9 cellular contexts compared by ENCODE assay signal in the genomic region with DNA sequence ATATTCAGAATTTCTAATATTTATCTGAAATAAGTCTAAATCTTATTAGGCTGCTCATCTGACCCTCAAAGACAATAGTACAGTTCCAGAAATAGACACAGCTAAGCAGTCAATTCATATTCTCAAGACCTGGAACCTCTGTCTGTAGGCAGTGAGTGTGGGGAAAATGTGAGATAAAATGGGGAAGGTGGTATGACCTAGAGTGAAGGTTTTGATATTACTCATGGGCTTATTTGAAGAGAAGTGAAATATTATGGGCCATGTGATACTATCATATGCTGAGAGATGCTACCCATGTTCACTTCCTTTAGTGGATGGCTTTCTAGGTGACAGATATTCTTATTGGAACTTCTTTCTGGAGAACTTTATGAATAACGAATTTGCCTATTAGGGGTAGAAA. TPM values are rescaled to one million over a fixed set of nuclear protein-coding genes. Genes with fewer than 3 reads are reported as not detected.
DNase-seq lines count a peak whose midpoint lies in the region; ATAC-seq and TF ChIP-seq lines count a peak whose summit lies in the region.
"Had no signal": no experiment of that assay in that cellular context is flagged by ENCODE, and none has a peak within 500 bp of the region (broad histone marks: within the 10 kb centered on the region; RNA-seq: fewer than 3 reads in every experiment).

No MANE protein-coding gene starts in this region.

- H3K27me3 ChIP-seq in left ventricle myocardium inferior (ENCODE audit: low read depth) (no peaks in the 10 kb centered on the region), OCI-LY1 (ENCODE audit: insufficient read depth, low read length) (no peaks in the 10 kb centered on the region), upper lobe of right lung (no peaks in the 10 kb centered on the region)

- no peak for DNase-seq in left ventricle myocardium inferior
- DNase-seq in Right ventricle myocardium inferior (ENCODE audit: missing footprints) = no peak
- no peak for DNase-seq in upper lobe of right lung
- DNase-seq in NCI-H510A (lab: John Stamatoyannopoulos, UW) = no peak
- no peak for DNase-seq in NCI-H1694 treated with DMSO at 0.1 percent for 48 hours (lab: John Stamatoyannopoulos, UW)
- no peak for DNase-seq in caudate nucleus (lab: John Stamatoyannopoulos, UW)
- DNase-seq: C1 segment of cervical spinal cord had no signal

- H3K4me3 ChIP-seq in left ventricle myocardium inferior (no peak overlapping the region), OCI-LY1 (ENCODE audit: low read depth, low read length, poor library complexity, severe bottlenecking) (no peak overlapping the region), upper lobe of right lung (no peak overlapping the region)

- H3K36me3 ChIP-seq in left ventricle myocardium inferior = peaks cover 5% of the 10 kb centered on the region
- peaks cover 3% of the 10 kb centered on the region; the same call in 1 of the 2 replicates for H3K36me3 ChIP-seq in OCI-LY1 (ENCODE audit: insufficient read depth, low read length)
- H3K36me3 ChIP-seq in upper lobe of right lung = peaks cover 10% of the 10 kb centered on the region

- H2AFZ ChIP-seq in OCI-LY1 (ENCODE audit: low read length) = no peak overlapping the region

- intact Hi-C loops in left ventricle myocardium inferior (cut with micrococcal nuclease) (no loop called here), Right ventricle myocardium inferior (cut with DNase I) (no loop called here), upper lobe of right lung (cut with DNase I) (no loop called here)

- H3F3A ChIP-seq in OCI-LY1 (ENCODE audit: insufficient read depth, low read length) = no peaks in the 10 kb centered on the region; the same call in none of the 2 replicates

- H3K4me1 ChIP-seq in left ventricle myocardium inferior = peaks cover 98% of the 10 kb centered on the region
- H3K4me1 ChIP-seq in OCI-LY1 (ENCODE audit: insufficient read depth, low read length, severe bottlenecking) = peaks cover 100% of the 10 kb centered on the region
- peaks cover 84% of the 10 kb centered on the region for H3K4me1 ChIP-seq in upper lobe of right lung

- H3K4me2 ChIP-seq in OCI-LY1 (ENCODE audit: low read length) = 0 out of 2 replicates have a peak overlapping the region, but pooled peaks have one; percentile 6

- TF ChIP-seq CTCF in left ventricle myocardium inferior (IDR thresholded peaks at IDR 0.05; ENCODE audit: borderline replicate concordance) (no peak), OCI-LY1 (IDR thresholded peaks at IDR 0.05; ENCODE audit: low read length) (no peak), upper lobe of right lung (IDR thresholded peaks at IDR 0.05) (no peak)

- no peak overlapping the region for H3K9ac ChIP-seq in OCI-LY1 (ENCODE audit: low read length)

- no peaks in the 10 kb centered on the region for H4K20me1 ChIP-seq in OCI-LY1 (ENCODE audit: insufficient read depth, low read length)

- ATAC-seq in Right ventricle myocardium inferior (no peak), HG02870 (IDR thresholded peaks at IDR 0.05; ENCODE audit: unreplicated experiment) (peak; percentile 81), upper lobe of right lung (peak; percentile 51)

- no peaks in the 10 kb centered on the region for H3K9me2 ChIP-seq in OCI-LY1 (ENCODE audit: low read depth, low read length)

- H3K79me2 ChIP-seq in OCI-LY1 (ENCODE audit: insufficient read depth, low read length) = peaks cover 65% of the 10 kb centered on the region

- H3K9me3 ChIP-seq in left ventricle myocardium inferior (replicated peaks) (no peaks in the 10 kb centered on the region), OCI-LY1 (ENCODE audit: low read length) (no peaks in the 10 kb centered on the region), upper lobe of right lung (no peaks in the 10 kb centered on the region)

- H3K27ac ChIP-seq in left ventricle myocardium inferior (replicated peaks) (peak overlapping the region; percentile 85), OCI-LY1 (ENCODE audit: low read depth, low read length, poor library complexity, severe bottlenecking) (no peak overlapping the region), upper lobe of right lung (no peak overlapping the region), caudate nucleus (ENCODE audit: low read depth, low read length) (no peak overlapping the region)

RNA-seq across cellular contexts. Expression of a gene that starts 33.5 kb away (rescaled TPM):
- 144 TPM for total RNA-seq in left ventricle myocardium inferior
- 186 TPM for total RNA-seq in Right ventricle myocardium inferior
- total RNA-seq in upper lobe of right lung = 329 TPM
